9 cellular contexts compared by ENCODE assay signal in the genomic region with DNA sequence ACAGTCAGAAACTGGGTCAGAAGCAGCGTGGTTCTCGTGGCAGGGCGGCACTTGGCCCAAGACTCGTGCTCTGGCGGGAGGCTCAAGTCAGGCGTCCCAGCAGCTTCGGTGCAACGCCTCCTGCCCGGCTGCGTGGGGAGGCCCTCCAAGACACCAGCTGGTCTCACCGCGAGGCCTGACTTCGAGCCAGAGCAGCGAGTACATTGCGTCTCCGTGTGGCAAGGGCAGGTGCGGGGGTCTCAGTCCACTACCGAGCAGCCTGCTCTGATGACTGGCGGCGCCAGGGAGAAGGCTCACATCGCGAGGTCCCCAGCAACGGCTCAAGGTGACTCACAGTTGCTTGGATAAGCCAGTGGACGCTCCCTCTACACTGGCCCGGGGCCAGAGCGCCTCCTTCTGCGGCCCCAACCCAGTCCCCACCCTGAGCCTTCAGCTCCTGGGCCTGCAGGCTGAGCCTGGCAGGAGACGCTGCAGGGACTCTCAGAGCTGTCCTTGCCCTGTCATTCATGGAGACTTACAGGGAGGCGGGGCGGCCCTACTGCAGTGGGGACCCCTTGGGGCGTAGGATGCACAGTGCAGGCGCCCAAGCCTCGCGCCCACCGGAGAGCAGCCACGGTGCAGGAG. TPM values are rescaled to one million over a fixed set of nuclear protein-coding genes. Genes with fewer than 3 reads are reported as not detected.
DNase-seq lines count a peak whose midpoint lies in the region; ATAC-seq and TF ChIP-seq lines count a peak whose summit lies in the region.
"Had no signal": no experiment of that assay in that cellular context is flagged by ENCODE, and none has a peak within 500 bp of the region (broad histone marks: within the 10 kb centered on the region; RNA-seq: fewer than 3 reads in every experiment).

No MANE protein-coding gene starts in this region.

- H3K9me3 ChIP-seq in BE2C (peaks cover 3% of the 10 kb centered on the region; the same call in 1 of the 2 replicates), GM23248 (ENCODE audit: low read depth) (no peaks in the 10 kb centered on the region)

- no peak for TF ChIP-seq CTCF in BE2C (IDR thresholded peaks at IDR 0.05; ENCODE audit: low read depth, low read length)
- TF ChIP-seq CTCF in nephron progenitor cell (IDR thresholded peaks at IDR 0.05) = peak; percentile 21

- H3K27ac Mint-ChIP-seq in nephron progenitor cell = no peak overlapping the region
- no peak overlapping the region for H3K27ac Mint-ChIP-seq in activated T-helper 17 cell treated with anti-CD3 and anti-CD28 coated beads, Interleukin-2, amount 50 U/mL, for 72 hours

- no peaks in the 10 kb centered on the region for H3K9me2 ChIP-seq in GM23248 (ENCODE audit: insufficient read depth)

- no peaks in the 10 kb centered on the region for H3F3A ChIP-seq in GM23248 (ENCODE audit: insufficient read depth)

- 91 to 93% methylated on average over 31 to 36 of the region's 36 CpGs for WGBS in GM23248 (ENCODE audit: low coverage in 1 of 2, low lambda C conversion rate in 2 of 2, missing lambda C conversion rate in 2 of 2), 2 experiments

- H3K27me3 ChIP-seq in BE2C (no peaks in the 10 kb centered on the region), GM23248 (replicated peaks; ENCODE audit: insufficient read depth) (no peaks in the 10 kb centered on the region)

- ATAC-seq in esophagus mucosa (peak; percentile 11), HG03460 (IDR thresholded peaks at IDR 0.05; ENCODE audit: unreplicated experiment) (no peak)
- ATAC-seq in activated T-helper 17 cell treated with anti-CD3 and anti-CD28 coated beads, Interleukin-2, amount 50 U/mL, for 72 hours (replicated peaks) = no peak

- H3K36me3 ChIP-seq in BE2C (peaks cover 70% of the 10 kb centered on the region), GM23248 (ENCODE audit: low read depth) (peaks cover 7% of the 10 kb centered on the region; the same call in 1 of the 2 replicates)

- H4K20me1 ChIP-seq in GM23248 (ENCODE audit: insufficient read depth) = no peaks in the 10 kb centered on the region

- in situ Hi-C loops in GM23248 (cut with MboI) = loop anchor here (5.0 kb wide), 1 partner anchor 447 kb away; no protein-coding TSS in a partner anchor

- no peaks in the 10 kb centered on the region for H3K79me2 ChIP-seq in GM23248 (ENCODE audit: insufficient read depth)

- H3K27ac ChIP-seq in GM23248 = no peak overlapping the region

- H3K4me2 ChIP-seq in GM23248 (ENCODE audit: unreplicated experiment) = no peak overlapping the region

- no peaks in the 10 kb centered on the region for H3K9me3 Mint-ChIP-seq in nephron progenitor cell
- no peaks in the 10 kb centered on the region for H3K9me3 Mint-ChIP-seq in activated T-helper 17 cell treated with anti-CD3 and anti-CD28 coated beads, Interleukin-2, amount 50 U/mL, for 72 hours

- H3K4me3 ChIP-seq in BE2C (ENCODE audit: low read depth, low read length) (0 out of 2 replicates have a peak overlapping the region, but pooled peaks have one; percentile 19), GM23248 (no peak overlapping the region)

- DNase-seq in BE2C = peak; percentile 35
- peak; percentile 66 for DNase-seq in NCI-H1092 treated with DMSO at 0.1 percent for 48 hours (lab: John Stamatoyannopoulos, UW)
- peak; percentile 49 for DNase-seq in nephron progenitor cell
- no peak for DNase-seq in GM23248
- no peak for DNase-seq in germinal center (ENCODE audit: low spot score)
- DNase-seq: NCI-H345 had no signal

- H2AFZ ChIP-seq in GM23248 = no peak overlapping the region

- peaks cover 40% of the 10 kb centered on the region for H3K36me3 Mint-ChIP-seq in nephron progenitor cell (ENCODE audit: low read depth)
- peaks cover 38% of the 10 kb centered on the region for H3K36me3 Mint-ChIP-seq in activated T-helper 17 cell treated with anti-CD3 and anti-CD28 coated beads, Interleukin-2, amount 50 U/mL, for 72 hours (ENCODE audit: low read depth)

- H3K4me1 Mint-ChIP-seq in nephron progenitor cell = peaks cover 29% of the 10 kb centered on the region
- H3K4me1 Mint-ChIP-seq in activated T-helper 17 cell treated with anti-CD3 and anti-CD28 coated beads, Interleukin-2, amount 50 U/mL, for 72 hours = no peaks in the 10 kb centered on the region

- peaks cover 3% of the 10 kb centered on the region for H3K27me3 Mint-ChIP-seq in nephron progenitor cell (ENCODE audit: low read depth, poor library complexity)
- H3K27me3 Mint-ChIP-seq in activated T-helper 17 cell treated with anti-CD3 and anti-CD28 coated beads, Interleukin-2, amount 50 U/mL, for 72 hours = no peaks in the 10 kb centered on the region

- H3K4me3 Mint-ChIP-seq in nephron progenitor cell = no peak overlapping the region
- H3K4me3 Mint-ChIP-seq in activated T-helper 17 cell treated with anti-CD3 and anti-CD28 coated beads, Interleukin-2, amount 50 U/mL, for 72 hours = no peak overlapping the region

- H3K9ac ChIP-seq in GM23248 = no peak overlapping the region

- peaks cover 17% of the 10 kb centered on the region; the same call in 1 of the 2 replicates for H3K4me1 ChIP-seq in BE2C
- H3K4me1 ChIP-seq in GM23248 (ENCODE audit: insufficient read depth) = no peaks in the 10 kb centered on the region

RNA-seq across cellular contexts. Expression of a gene that starts 41.9 kb away (rescaled TPM):
- polyA plus RNA-seq in BE2C (2012; ENCODE audit: insufficient read depth, insufficient read length, low read depth) = 31.7 TPM
- total RNA-seq in esophagus mucosa = 17.0 TPM
- 10 to 100 TPM; 26.2 to 56.0 TPM for total RNA-seq in activated T-helper 17 cell treated with anti-CD3 and anti-CD28 coated beads, Interleukin-2, amount 50 U/mL, for 72 hours
- total RNA-seq in GM23248 (2014; rRNA removed; shearing (Covaris generic)) = 8.6 and 10.2 TPM in 2 replicates
- 12.9 and 13.0 TPM in 2 replicates for polyA plus RNA-seq in GM23248 (2016; fragmentation: Nextera tagmentation; extraction: Ambion mirVana)

RNA-seq across cellular contexts. Expression of a gene that starts 42.5 kb away (rescaled TPM):
- polyA plus RNA-seq in BE2C (2012; ENCODE audit: insufficient read depth, insufficient read length, low read depth) = 53.4 TPM
- 21.8 TPM for total RNA-seq in esophagus mucosa
- total RNA-seq in activated T-helper 17 cell treated with anti-CD3 and anti-CD28 coated beads, Interleukin-2, amount 50 U/mL, for 72 hours = 10 to 100 TPM; 15.1 to 39.9 TPM
- total RNA-seq in GM23248 (2014; rRNA removed; shearing (Covaris generic)) = 33.6 and 35.7 TPM in 2 replicates
- 5.5 and 5.7 TPM in 2 replicates for polyA plus RNA-seq in GM23248 (2016; fragmentation: Nextera tagmentation; extraction: Ambion mirVana)

Comparison
In these comparisons a context has a peak if more than half of its experiments do, and no peak if none do; other contexts are left out.
1. DNase-seq: peak in BE2C (single experiment), NCI-H1092 treated with DMSO at 0.1 percent for 48 hours (single experiment) and nephron progenitor cell (single experiment); none in GM23248 (single experiment) and germinal center (single experiment).